ENCODE assay signal across 8 cellular contexts in the genomic region with DNA sequence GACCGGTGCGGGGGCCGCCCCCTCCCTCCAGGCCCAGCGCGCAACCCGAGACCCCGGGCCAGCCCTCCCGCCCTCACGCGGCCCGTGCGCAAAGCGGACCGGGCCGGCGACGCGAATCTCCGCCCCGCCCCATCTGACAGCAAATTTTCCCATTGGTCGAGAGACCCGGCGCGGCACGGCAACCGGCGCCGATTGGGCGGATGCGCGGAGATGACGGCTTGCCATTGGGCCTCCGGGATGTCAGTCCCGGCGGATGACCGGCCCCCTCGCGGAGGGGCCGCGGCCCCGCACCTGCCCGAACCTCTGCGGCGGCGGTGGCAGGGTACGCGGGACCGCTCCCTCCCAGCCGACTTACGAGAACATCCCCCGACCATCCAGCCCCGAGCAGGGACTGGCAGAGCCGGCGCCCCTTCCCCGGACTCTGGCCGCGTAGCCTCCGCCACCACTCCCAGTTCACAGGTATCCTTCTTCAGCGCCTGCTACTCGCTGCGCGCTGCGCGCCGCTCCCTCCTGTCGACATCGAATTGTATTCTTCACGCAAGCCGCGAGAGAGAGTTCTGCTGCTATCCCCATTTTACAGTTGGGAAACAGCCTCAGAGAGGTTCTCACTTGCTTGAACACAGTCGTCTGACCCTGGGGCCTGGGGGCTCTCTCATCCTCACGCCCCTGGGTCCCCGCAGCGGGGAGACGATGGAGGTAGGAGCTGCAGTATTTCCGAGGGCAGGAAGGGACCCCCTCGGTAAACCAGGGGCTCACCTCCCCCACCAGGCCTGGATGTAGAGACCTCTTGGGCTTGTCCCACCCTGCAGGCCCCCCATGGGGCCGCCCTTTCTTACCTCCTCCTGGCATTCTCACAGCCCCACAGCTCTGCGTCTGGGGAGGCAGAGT. TPM values are rescaled to one million over a fixed set of nuclear protein-coding genes. Genes with fewer than 3 reads are reported as not detected.
DNase-seq lines count a peak whose midpoint lies in the region; ATAC-seq and TF ChIP-seq lines count a peak whose summit lies in the region.

A gene with protein sequence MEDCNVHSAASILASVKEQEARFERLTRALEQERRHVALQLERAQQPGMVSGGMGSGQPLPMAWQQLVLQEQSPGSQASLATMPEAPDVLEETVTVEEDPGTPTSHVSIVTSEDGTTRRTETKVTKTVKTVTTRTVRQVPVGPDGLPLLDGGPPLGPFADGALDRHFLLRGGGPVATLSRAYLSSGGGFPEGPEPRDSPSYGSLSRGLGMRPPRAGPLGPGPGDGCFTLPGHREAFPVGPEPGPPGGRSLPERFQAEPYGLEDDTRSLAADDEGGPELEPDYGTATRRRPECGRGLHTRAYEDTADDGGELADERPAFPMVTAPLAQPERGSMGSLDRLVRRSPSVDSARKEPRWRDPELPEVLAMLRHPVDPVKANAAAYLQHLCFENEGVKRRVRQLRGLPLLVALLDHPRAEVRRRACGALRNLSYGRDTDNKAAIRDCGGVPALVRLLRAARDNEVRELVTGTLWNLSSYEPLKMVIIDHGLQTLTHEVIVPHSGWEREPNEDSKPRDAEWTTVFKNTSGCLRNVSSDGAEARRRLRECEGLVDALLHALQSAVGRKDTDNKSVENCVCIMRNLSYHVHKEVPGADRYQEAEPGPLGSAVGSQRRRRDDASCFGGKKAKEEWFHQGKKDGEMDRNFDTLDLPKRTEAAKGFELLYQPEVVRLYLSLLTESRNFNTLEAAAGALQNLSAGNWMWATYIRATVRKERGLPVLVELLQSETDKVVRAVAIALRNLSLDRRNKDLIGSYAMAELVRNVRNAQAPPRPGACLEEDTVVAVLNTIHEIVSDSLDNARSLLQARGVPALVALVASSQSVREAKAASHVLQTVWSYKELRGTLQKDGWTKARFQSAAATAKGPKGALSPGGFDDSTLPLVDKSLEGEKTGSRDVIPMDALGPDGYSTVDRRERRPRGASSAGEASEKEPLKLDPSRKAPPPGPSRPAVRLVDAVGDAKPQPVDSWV (minus strand): TSS at position 90 of the 888 bp plus-strand sequence. CDS start 26,029 bp downstream, outside the sequence.

- H3K9me3 Mint-ChIP-seq in type B pancreatic cell, result no peaks in the 10 kb centered on the region

- H3K4me1 Mint-ChIP-seq in type B pancreatic cell (ENCODE audit: unreplicated experiment), result no peaks in the 10 kb centered on the region

- DNase-seq in EL (peak; percentile 86), HCEC 1CT (peak; percentile 79), NCI-H1105 (lab: John Stamatoyannopoulos, UW) (peak; percentile 79), T-helper 1 cell (peak; percentile 82 to 90 (median 88)), amniotic stem cell (lab: John Stamatoyannopoulos, UW) (peak; percentile 73), left cardiac atrium (peak; percentile 94), posterior vena cava (ENCODE audit: low spot score) (peak; percentile 97), type B pancreatic cell (ENCODE audit: extremely low spot score, unreplicated experiment) (peak; percentile 94)

- H3K27ac Mint-ChIP-seq in type B pancreatic cell, result peak within 1 kb of the TSS; percentile 23

- peak; percentile 69 to 75 for ATAC-seq in left cardiac atrium

- intact Hi-C loops in left cardiac atrium (cut with DNase I), result no loop called here
- intact Hi-C loops in posterior vena cava (cut with DNase I), result no loop called here

- peaks cover 48% of the 10 kb centered on the region for H3K27me3 Mint-ChIP-seq in type B pancreatic cell

- TF ChIP-seq CTCF in type B pancreatic cell (conservative IDR thresholded peaks at IDR 0.05), result peak; percentile 56

- H3K36me3 Mint-ChIP-seq in type B pancreatic cell, result no peaks in the 10 kb centered on the region

- H3K4me3 Mint-ChIP-seq in type B pancreatic cell, result peak within 1 kb of the TSS; percentile 88

RNA-seq across cellular contexts. Expression of the gene that starts here (rescaled TPM):
- total RNA-seq in left cardiac atrium (10 to 100 TPM; 12.5 to 13.4 TPM), posterior vena cava (10 to 100 TPM; 20.1 to 21.3 TPM), type B pancreatic cell (ENCODE audit: low replicate concordance) (40.8 and 55.3 TPM in 2 replicates)

Comparison
In these comparisons a context has a peak if more than half of its experiments do, and no peak if none do; other contexts are left out.
1. Peak in every context shown above with its lines: DNase-seq and ATAC-seq.